Comparison of ENCODE assay signal across 2 cellular contexts in the genomic region with DNA sequence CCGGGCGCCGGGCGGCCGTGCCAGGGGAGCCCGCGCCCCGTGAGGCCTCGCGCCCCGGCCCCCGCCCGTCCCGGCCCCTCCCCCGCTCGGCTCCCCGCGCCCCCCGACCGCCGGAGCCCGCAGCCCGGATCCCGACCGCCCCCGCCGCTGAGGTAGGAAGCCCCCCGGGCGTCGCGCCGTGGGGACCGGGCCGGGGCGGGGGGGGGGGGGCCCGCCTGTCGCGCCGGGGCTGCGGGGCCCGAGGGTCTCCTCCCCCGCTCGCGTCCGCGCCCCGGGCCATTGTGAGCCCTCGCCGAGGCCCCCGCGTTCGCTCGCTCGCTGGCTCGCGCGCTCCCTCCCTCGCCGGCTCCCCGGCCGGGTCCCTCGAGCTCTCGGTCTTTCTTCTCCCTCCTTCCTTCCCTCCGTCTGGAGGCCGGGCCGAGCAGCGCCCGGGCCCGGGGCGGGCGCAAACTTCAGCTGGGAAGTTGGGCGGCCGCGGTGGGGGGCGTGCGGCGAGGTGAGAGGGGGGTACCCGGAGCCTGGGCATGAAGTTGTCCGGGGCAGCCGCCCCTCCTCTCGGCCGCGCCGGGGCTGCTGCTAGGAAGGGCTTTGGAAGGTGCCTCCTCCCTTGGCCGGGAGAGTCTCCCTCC.
TF ChIP-seq lines count a peak whose summit lies in the region.

No MANE protein-coding gene starts in this region.

TF ChIP-seq in A549, 52 proteins besides CTCF, POLR2A, EP300 and RAD21 (continued from another document):
- TF ChIP-seq PHF8 (IDR thresholded peaks at IDR 0.05; ENCODE audit: borderline replicate concordance, low read depth), result 0 out of 2 replicates have a peak, but pooled peaks have one; percentile 8

TF ChIP-seq in HCT116, 20 proteins besides CTCF, POLR2A, EP300 and RAD21:
- TF ChIP-seq, protein P1, sequence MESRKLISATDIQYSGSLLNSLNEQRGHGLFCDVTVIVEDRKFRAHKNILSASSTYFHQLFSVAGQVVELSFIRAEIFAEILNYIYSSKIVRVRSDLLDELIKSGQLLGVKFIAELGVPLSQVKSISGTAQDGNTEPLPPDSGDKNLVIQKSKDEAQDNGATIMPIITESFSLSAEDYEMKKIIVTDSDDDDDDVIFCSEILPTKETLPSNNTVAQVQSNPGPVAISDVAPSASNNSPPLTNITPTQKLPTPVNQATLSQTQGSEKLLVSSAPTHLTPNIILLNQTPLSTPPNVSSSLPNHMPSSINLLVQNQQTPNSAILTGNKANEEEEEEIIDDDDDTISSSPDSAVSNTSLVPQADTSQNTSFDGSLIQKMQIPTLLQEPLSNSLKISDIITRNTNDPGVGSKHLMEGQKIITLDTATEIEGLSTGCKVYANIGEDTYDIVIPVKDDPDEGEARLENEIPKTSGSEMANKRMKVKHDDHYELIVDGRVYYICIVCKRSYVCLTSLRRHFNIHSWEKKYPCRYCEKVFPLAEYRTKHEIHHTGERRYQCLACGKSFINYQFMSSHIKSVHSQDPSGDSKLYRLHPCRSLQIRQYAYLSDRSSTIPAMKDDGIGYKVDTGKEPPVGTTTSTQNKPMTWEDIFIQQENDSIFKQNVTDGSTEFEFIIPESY (IDR thresholded peaks at IDR 0.05; ENCODE audit: extremely low read depth, insufficient replicate concordance, low read length), result no peak
- TF ChIP-seq POLR2AphosphoS5 (IDR thresholded peaks at IDR 0.05; ENCODE audit: low read depth, low read length), result peak; percentile 15; the same call in 1 of the 2 replicates
- TF ChIP-seq ZFX (IDR thresholded peaks at IDR 0.05), result peak; percentile 30; the same call in 1 of the 2 replicates
